Comparison of ENCODE assay signal across 16 cellular contexts in genomic region chr12:2507811-2508210, GRCh38.
DNase-seq lines count a peak whose midpoint lies in the region.
"Had no signal": no experiment of that assay in that cellular context is flagged by ENCODE, and none has a peak within 500 bp of the region (broad histone marks: within the 10 kb centered on the region; RNA-seq: fewer than 3 reads in every experiment).

No MANE protein-coding gene starts in this region.

- H3K79me1 ChIP-seq in mesendoderm (ENCODE audit: low read length): no peaks in the 10 kb centered on the region

- H3K4me3 ChIP-seq in mesendoderm (ENCODE audit: low read length): no peak overlapping the region
- H3K4me3 ChIP-seq: SJCRH30 had no signal

- H2BK5ac ChIP-seq in mesendoderm (ENCODE audit: low read length): no peak overlapping the region

- H3K9ac ChIP-seq in mesendoderm (ENCODE audit: low read length): no peak overlapping the region

- H3K4me1 ChIP-seq in mesendoderm (ENCODE audit: control insufficient read depth, low read depth, low read length): no peaks in the 10 kb centered on the region
- H3K4me1 ChIP-seq: SJCRH30 had no signal

- no peaks in the 10 kb centered on the region for H3K79me2 ChIP-seq in mesendoderm (ENCODE audit: control insufficient read depth, insufficient read depth, low read length)

- in situ Hi-C loops in G401 (cut with HindIII; ENCODE audit: low sequenced_read_pairs): no loop called here

- H3K36me3 ChIP-seq in mesendoderm (ENCODE audit: control insufficient read depth, insufficient read depth, low read length): no peaks in the 10 kb centered on the region
- H3K36me3 ChIP-seq: SJCRH30 had no signal

- no peak overlapping the region for H2BK15ac ChIP-seq in mesendoderm (replicated peaks; ENCODE audit: low read depth)

- H3K23ac ChIP-seq in mesendoderm (ENCODE audit: low read length): no peak overlapping the region

- H3K4ac ChIP-seq in mesendoderm (ENCODE audit: low read depth, low read length): no peak overlapping the region

- no peak overlapping the region for H3K56ac ChIP-seq in mesendoderm (ENCODE audit: low read length)

- H4K5ac ChIP-seq in mesendoderm (ENCODE audit: low read length): no peak overlapping the region

- H2BK120ac ChIP-seq in mesendoderm (ENCODE audit: low read depth, low read length): no peak overlapping the region

- no CpG with 5 or more reads among the region's 8 CpGs for WGBS in mesendoderm (ENCODE audit: extremely low coverage, insufficient coverage, low lambda C conversion rate)

- no peak overlapping the region for H2AK5ac ChIP-seq in mesendoderm (ENCODE audit: low read length)

- H4K8ac ChIP-seq in mesendoderm (ENCODE audit: low read depth, low read length): no peak overlapping the region

- peak; percentile 52 for DNase-seq in G401 (ENCODE audit: low spot score)
- DNase-seq in NCI-H2227 (lab: John Stamatoyannopoulos, UW; ENCODE audit: unreplicated experiment): peak; percentile 34
- DNase-seq in cerebellum (ENCODE audit: low spot score): peak; percentile 44
- DNase-seq in mesendoderm: peak; percentile 53
- no peak for DNase-seq in DMS79 treated with DMSO at 0.1 percent for 48 hours (lab: John Stamatoyannopoulos, UW)
- no peak for DNase-seq in DMS 273 treated with DMSO at 0.1 percent for 48 hours (lab: John Stamatoyannopoulos, UW)
- no peak for DNase-seq in SW 1271 (lab: John Stamatoyannopoulos, UW)
- DNase-seq in NCI-H1694 treated with DMSO at 0.1 percent for 48 hours (lab: John Stamatoyannopoulos, UW): no peak
- DNase-seq: C1 segment of cervical spinal cord, DMS53, Karpas-422, NCI-H1048, NCI-H1436, NCI-H2029, NCI-H524, SJCRH30 had no signal

- no peaks in the 10 kb centered on the region for H3K27me3 ChIP-seq in mesendoderm (ENCODE audit: insufficient read depth, low read length, poor library complexity)

- no peak overlapping the region for H3K18ac ChIP-seq in mesendoderm (ENCODE audit: low read length)

- H3K4me2 ChIP-seq in mesendoderm (ENCODE audit: low read length): no peak overlapping the region

- no peak overlapping the region for H3K27ac ChIP-seq in mesendoderm (ENCODE audit: low read depth, low read length)
- H3K27ac ChIP-seq: SJCRH30 had no signal

Comparison
In these comparisons a context has a peak if more than half of its experiments do, and no peak if none do; other contexts are left out.
1. DNase-seq: peak in G401 (single experiment), NCI-H2227 (single experiment), cerebellum (single experiment) and mesendoderm (single experiment); none in DMS79 treated with DMSO at 0.1 percent for 48 hours (single experiment), DMS 273 treated with DMSO at 0.1 percent for 48 hours (single experiment), SW 1271 (0 of 2) and NCI-H1694 treated with DMSO at 0.1 percent for 48 hours (single experiment).